ENCODE assay signal across 12 cellular contexts in the genomic region with DNA sequence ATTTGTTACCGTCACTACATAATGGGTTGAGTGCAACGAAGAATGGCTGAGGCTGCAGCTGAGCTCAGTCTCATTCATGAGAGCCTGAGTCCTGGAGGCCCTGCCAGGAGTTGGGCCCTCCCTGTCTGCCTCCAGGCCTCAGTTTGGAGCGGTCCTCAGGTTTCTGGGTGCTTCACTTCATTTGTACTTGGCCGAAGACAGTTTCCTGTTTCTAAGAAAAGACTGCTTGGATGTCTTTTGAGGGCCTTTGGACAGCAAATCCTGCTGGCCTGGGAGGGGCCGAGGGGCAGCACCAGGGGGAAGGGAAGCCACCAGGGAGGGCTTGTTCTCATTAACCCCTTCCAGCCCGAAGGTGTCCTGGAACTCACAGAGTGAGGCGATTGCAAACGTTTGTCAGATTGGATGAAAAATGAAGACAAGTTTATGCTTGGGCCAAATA.
DNase-seq lines count a peak whose midpoint lies in the region; ATAC-seq and TF ChIP-seq lines count a peak whose summit lies in the region.
"Had no signal": no experiment of that assay in that cellular context is flagged by ENCODE, and none has a peak within 500 bp of the region (broad histone marks: within the 10 kb centered on the region; RNA-seq: fewer than 3 reads in every experiment).

No MANE protein-coding gene starts in this region.

- H3K27me3 ChIP-seq in heart left ventricle (no peaks in the 10 kb centered on the region), transverse colon (no peaks in the 10 kb centered on the region)
- H3K27me3 ChIP-seq: adrenal gland had no signal

- H3K36me3 ChIP-seq in heart left ventricle = no peaks in the 10 kb centered on the region
- no peaks in the 10 kb centered on the region for H3K36me3 ChIP-seq in transverse colon
- H3K36me3 ChIP-seq: adrenal gland had no signal

- peaks cover 6% of the 10 kb centered on the region for H3K36me3 Mint-ChIP-seq in activated T-helper 17 cell treated with anti-CD3 and anti-CD28 coated beads, Interleukin-2, amount 50 U/mL, for 72 hours (ENCODE audit: low read depth)
- H3K36me3 Mint-ChIP-seq in natural killer cell = no peaks in the 10 kb centered on the region

- H3K4me1 ChIP-seq in heart left ventricle (peaks cover 8 to 42% (median 31%) of the 10 kb centered on the region in 12 donors), transverse colon (peaks cover 5 to 40% (median 30%) of the 10 kb centered on the region in 4 donors)

- ATAC-seq in activated T-helper 17 cell treated with anti-CD3 and anti-CD28 coated beads, Interleukin-2, amount 50 U/mL, for 72 hours (replicated peaks) = no peak
- ATAC-seq in heart left ventricle = peak; percentile 79 to 86 (median 82)
- no peak for ATAC-seq in natural killer cell
- no peak for ATAC-seq in HG02970 (IDR thresholded peaks at IDR 0.05; ENCODE audit: low FRiP score, unreplicated experiment)
- no peak for ATAC-seq in GM18519 (IDR thresholded peaks at IDR 0.05; ENCODE audit: low FRiP score, unreplicated experiment)
- ATAC-seq: esophagus mucosa had no signal

- H3K27ac ChIP-seq in heart left ventricle = peak overlapping the region; percentile 43 to 90 (median 72)
- H3K27ac ChIP-seq in transverse colon = peak overlapping the region; percentile 76 to 91 (median 82)

- WGBS in heart left ventricle, 4 donors = 20 to 33% (median 24%) methylated on average over 8 of the region's 8 CpGs
- WGBS in transverse colon (ENCODE audit: low coverage in 1 of 2), 2 donors = 32 to 52% methylated on average over 3 to 8 of the region's 8 CpGs

- peak; percentile 74 to 81 (median 77) for DNase-seq in heart left ventricle
- no peak for DNase-seq in natural killer cell
- DNase-seq in transverse colon = no peak
- DNase-seq in activated gamma-delta T cell (lab: John Stamatoyannopoulos, UW) = no peak
- DNase-seq: activated CD4-positive, alpha-beta T cell treated with anti-CD3 and anti-CD28 coated beads for 48 hours; GDM1 had no signal

- no peak for TF ChIP-seq EP300 in transverse colon (IDR thresholded peaks at IDR 0.05; ENCODE audit: low read depth)

- H3K4me3 ChIP-seq in heart left ventricle = peak overlapping the region in 2 of 12 donors; percentile 1 to 5
- H3K4me3 ChIP-seq in transverse colon = no peak overlapping the region
- H3K4me3 ChIP-seq: adrenal gland had no signal

- no peak for TF ChIP-seq POLR2A in heart left ventricle (IDR thresholded peaks at IDR 0.05)
- TF ChIP-seq POLR2A in transverse colon (IDR thresholded peaks at IDR 0.05) = no peak

- no peaks in the 10 kb centered on the region for H3K9me3 Mint-ChIP-seq in activated T-helper 17 cell treated with anti-CD3 and anti-CD28 coated beads, Interleukin-2, amount 50 U/mL, for 72 hours
- no peaks in the 10 kb centered on the region for H3K9me3 Mint-ChIP-seq in natural killer cell
- H3K9me3 Mint-ChIP-seq: neural crest cell had no signal

- H3K9me3 ChIP-seq in heart left ventricle (no peaks in the 10 kb centered on the region), transverse colon (no peaks in the 10 kb centered on the region)
- H3K9me3 ChIP-seq: adrenal gland had no signal

- H3K4me1 Mint-ChIP-seq in activated T-helper 17 cell treated with anti-CD3 and anti-CD28 coated beads, Interleukin-2, amount 50 U/mL, for 72 hours = peaks cover 28% of the 10 kb centered on the region
- peaks cover 35 to 42% of the 10 kb centered on the region in 2 donors for H3K4me1 Mint-ChIP-seq in natural killer cell

- no peaks in the 10 kb centered on the region for H3K27me3 Mint-ChIP-seq in activated T-helper 17 cell treated with anti-CD3 and anti-CD28 coated beads, Interleukin-2, amount 50 U/mL, for 72 hours
- no peaks in the 10 kb centered on the region for H3K27me3 Mint-ChIP-seq in natural killer cell (ENCODE audit: low read depth in 2 of 2)

- peak overlapping the region; percentile 99 for H3K27ac Mint-ChIP-seq in activated T-helper 17 cell treated with anti-CD3 and anti-CD28 coated beads, Interleukin-2, amount 50 U/mL, for 72 hours
- peak overlapping the region; percentile 93 to 97 for H3K27ac Mint-ChIP-seq in natural killer cell

- H3K4me3 Mint-ChIP-seq in activated T-helper 17 cell treated with anti-CD3 and anti-CD28 coated beads, Interleukin-2, amount 50 U/mL, for 72 hours = no peak overlapping the region
- no peak overlapping the region for H3K4me3 Mint-ChIP-seq in natural killer cell
- H3K4me3 Mint-ChIP-seq: neural crest cell had no signal

- no peak for TF ChIP-seq CTCF in heart left ventricle (IDR thresholded peaks at IDR 0.05)
- no peak for TF ChIP-seq CTCF in natural killer cell (IDR thresholded peaks at IDR 0.05)
- no peak for TF ChIP-seq CTCF in transverse colon (IDR thresholded peaks at IDR 0.05)

- in situ Hi-C loops in transverse colon (cut with MboI; ENCODE audit: low pct_ligation_motif_present in 1 of 4, low pct_unique_long_range_greater_than_20kb in 1 of 4, low sequenced_read_pairs in 3 of 4) = no loop called here

- intact Hi-C loops in heart left ventricle (cut with DNase I) (loop anchor here in 4 of 10 donors (5.0 to 10.0 kb wide), 5 partner anchors 33 to 129 kb away; no protein-coding TSS in a partner anchor), natural killer cell (cut with micrococcal nuclease) (loop anchor here (5.0 kb wide), 2 partner anchors 82 to 83 kb away; no protein-coding TSS in a partner anchor), transverse colon (cut with DNase I; ENCODE audit: low total_unique reads) (no loop called here)

Comparison
In these comparisons a context has a peak if more than half of its experiments do, and no peak if none do; other contexts are left out.
1. ATAC-seq: peak in heart left ventricle (4 of 4); none in activated T-helper 17 cell treated with anti-CD3 and anti-CD28 coated beads, Interleukin-2, amount 50 U/mL, for 72 hours (single experiment), natural killer cell (0 of 3), HG02970 (single experiment) and GM18519 (single experiment).
2. DNase-seq: peak in heart left ventricle (5 of 5); none in natural killer cell (single experiment), transverse colon (single experiment) and activated gamma-delta T cell (single experiment).